In the genomic region with DNA sequence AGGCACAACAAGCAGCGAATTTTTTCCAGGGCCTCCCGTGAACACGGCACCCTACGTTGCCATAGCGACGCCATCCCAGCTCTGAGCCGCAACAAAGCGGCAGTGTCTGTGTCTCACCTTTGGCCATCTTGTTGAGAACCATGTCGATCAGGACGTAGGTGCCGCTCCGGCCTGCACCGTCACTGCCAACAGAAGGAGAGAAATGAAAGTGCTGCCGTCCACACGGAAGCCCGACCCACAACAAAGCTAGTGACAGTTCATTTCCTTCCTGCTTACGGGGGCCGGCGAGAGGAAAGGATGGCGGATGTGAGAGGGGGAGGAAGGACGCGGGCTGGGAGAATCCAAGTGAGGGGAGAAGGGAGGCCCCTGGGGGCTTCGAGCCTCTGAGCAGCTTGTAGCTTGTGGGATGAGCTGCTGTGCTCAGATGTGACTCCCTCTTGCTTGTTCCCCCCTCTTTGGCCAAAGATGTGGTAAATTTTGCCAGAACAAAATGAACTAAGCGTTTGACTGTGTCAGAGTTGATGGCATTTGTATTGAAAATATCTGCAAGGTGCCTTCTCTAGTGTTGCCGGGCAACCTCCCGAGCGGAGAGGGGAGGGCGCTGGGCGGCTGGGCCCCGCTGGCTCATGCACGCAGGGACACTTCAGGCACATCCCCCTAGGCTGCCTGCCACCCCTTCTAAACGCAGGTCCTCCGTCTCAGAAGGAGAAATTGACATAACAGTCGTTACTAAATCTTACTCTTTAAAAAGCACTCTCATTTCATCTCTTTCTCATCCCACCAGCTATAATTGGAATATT, we compare ENCODE assay signal across 8 cellular contexts.
A peak's percentile ranks its signal among the peaks of the same experiment; 100 is the strongest.
DNase-seq lines count a peak whose midpoint lies in the region; ATAC-seq and TF ChIP-seq lines count a peak whose summit lies in the region.

No MANE protein-coding gene starts in this region.

- peak overlapping the region; percentile 29 for H3K4me3 ChIP-seq in A673 (ENCODE audit: low read depth, low read length, poor library complexity, severe bottlenecking)
- H3K4me3 ChIP-seq in endocrine pancreas (ENCODE audit: control insufficient read depth, insufficient read depth, low read length): peak overlapping the region; percentile 45
- no peak overlapping the region for H3K4me3 ChIP-seq in Caco-2 (ENCODE audit: low read depth, low read length)

- H3K27me3 ChIP-seq in A673 (replicated peaks; ENCODE audit: insufficient read depth, low read depth, low read length, poor library complexity) (no peaks in the 10 kb centered on the region), endocrine pancreas (ENCODE audit: control insufficient read depth, insufficient read depth, low read length) (no peaks in the 10 kb centered on the region), Caco-2 (replicated peaks; ENCODE audit: control insufficient read depth, insufficient read depth, low read length) (no peaks in the 10 kb centered on the region)

- H3K36me3 Mint-ChIP-seq in activated CD8-positive, alpha-beta T cell treated with anti-CD3 and anti-CD28 coated beads, Interleukin-2, amount 10 ng/mL, durations not matched to agents 7 days and 5 days (ENCODE audit: low read depth): peaks cover 14% of the 10 kb centered on the region
- no peaks in the 10 kb centered on the region for H3K36me3 Mint-ChIP-seq in Caco-2 (ENCODE audit: insufficient read depth, unreplicated experiment)

- BruUV-seq in A673 (replicated peaks; lab: Mats Ljungman, UMichigan): no TSS peak
- BruUV-seq in Caco-2 (replicated peaks; lab: Mats Ljungman, UMichigan): no TSS peak

- H3K36me3 ChIP-seq in A673 (ENCODE audit: insufficient read depth, low read length, poor library complexity, severe bottlenecking): no peaks in the 10 kb centered on the region
- no peaks in the 10 kb centered on the region for H3K36me3 ChIP-seq in endocrine pancreas (ENCODE audit: control insufficient read depth, insufficient read depth, low read length)
- no peaks in the 10 kb centered on the region for H3K36me3 ChIP-seq in Caco-2 (ENCODE audit: control insufficient read depth, insufficient read depth, low read length)

- TF ChIP-seq CTCF in A673 (conservative IDR thresholded peaks at IDR 0.05; ENCODE audit: low read depth, low read length) (no peak), Caco-2 (IDR thresholded peaks at IDR 0.05; ENCODE audit: insufficient read depth in 1 of 2, low read depth in 1 of 2, low read length in 1 of 2, severe bottlenecking in 1 of 2, unreplicated experiment in 1 of 2) (no peak)

- POLR2A ChIA-PET in A673 (lab: Charles Lee; ENCODE audit: low non-redundant PET) (no interaction called here), Caco-2 (lab: Charles Lee) (no interaction called here)
- POLR2A ChIA-PET in activated CD8-positive, alpha-beta T cell treated with anti-CD3 and anti-CD28 coated beads, Interleukin-2, amount 10 ng/mL, durations not matched to agents 7 days and 5 days (lab: Charles Lee): no interaction called here

- peaks cover 6% of the 10 kb centered on the region for H3K27me3 Mint-ChIP-seq in activated CD8-positive, alpha-beta T cell treated with anti-CD3 and anti-CD28 coated beads, Interleukin-2, amount 10 ng/mL, durations not matched to agents 7 days and 5 days (ENCODE audit: low read depth)
- peaks cover 9% of the 10 kb centered on the region for H3K27me3 Mint-ChIP-seq in Caco-2 (ENCODE audit: insufficient read depth, unreplicated experiment)

- intact Hi-C loops in A673 (cut with micrococcal nuclease; ENCODE audit: unreplicated experiment) (no loop called here), Caco-2 (cut with micrococcal nuclease; ENCODE audit: unreplicated experiment) (no loop called here)

- DNase-seq in A673 (ENCODE audit: low spot score): peak; percentile 9
- peak; percentile 68 for DNase-seq in M059J (ENCODE audit: low read depth)
- DNase-seq in activated CD8-positive, alpha-beta T cell treated with anti-CD3 and anti-CD28 coated beads, Interleukin-2, amount 10 ng/mL, durations not matched to agents 7 days and 5 days: peak; percentile 80
- peak; percentile 51 for DNase-seq in mucosa of gallbladder (ENCODE audit: low spot score)
- peak; percentile 17 to 47 for DNase-seq in stimulated activated CD8-positive, alpha-beta memory T cell treated with anti-CD3 and anti-CD28 coated beads, Interleukin-2, amount 100 ng/mL, for 1 hour (ENCODE audit: low read depth in 2 of 2)
- no peak for DNase-seq in Caco-2

- H3K9ac ChIP-seq in endocrine pancreas (ENCODE audit: control insufficient read depth, insufficient read depth, low read length): peak overlapping the region; percentile 58

- peak overlapping the region; percentile 94 for H3K27ac Mint-ChIP-seq in activated CD8-positive, alpha-beta T cell treated with anti-CD3 and anti-CD28 coated beads, Interleukin-2, amount 10 ng/mL, durations not matched to agents 7 days and 5 days
- no peak overlapping the region for H3K27ac Mint-ChIP-seq in Caco-2 (ENCODE audit: unreplicated experiment)

- peak overlapping the region; percentile 87 for H3K4me3 Mint-ChIP-seq in activated CD8-positive, alpha-beta T cell treated with anti-CD3 and anti-CD28 coated beads, Interleukin-2, amount 10 ng/mL, durations not matched to agents 7 days and 5 days
- no peak overlapping the region for H3K4me3 Mint-ChIP-seq in Caco-2 (ENCODE audit: unreplicated experiment)

- H3K9me3 Mint-ChIP-seq in activated CD8-positive, alpha-beta T cell treated with anti-CD3 and anti-CD28 coated beads, Interleukin-2, amount 10 ng/mL, durations not matched to agents 7 days and 5 days (ENCODE audit: insufficient read depth): no peaks in the 10 kb centered on the region
- no peaks in the 10 kb centered on the region for H3K9me3 Mint-ChIP-seq in Caco-2 (ENCODE audit: unreplicated experiment)

- CTCF ChIA-PET in A673 (lab: Charles Lee) (no interaction called here), Caco-2 (lab: Charles Lee) (no interaction called here)
- CTCF ChIA-PET in activated CD8-positive, alpha-beta T cell treated with anti-CD3 and anti-CD28 coated beads, Interleukin-2, amount 10 ng/mL, durations not matched to agents 7 days and 5 days (lab: Charles Lee): interaction anchor here (1.6 kb wide), 1 partner anchor 136 kb away, joined by 4 read pairs; no protein-coding TSS in a partner anchor

- H3K4me1 ChIP-seq in A673 (ENCODE audit: insufficient read depth, low read length, poor library complexity, severe bottlenecking) (no peaks in the 10 kb centered on the region), endocrine pancreas (ENCODE audit: control insufficient read depth, insufficient read depth, low read length) (no peaks in the 10 kb centered on the region), Caco-2 (no peaks in the 10 kb centered on the region)

- H3K9me3 ChIP-seq in A673 (ENCODE audit: low read depth, low read length, poor library complexity, severe bottlenecking): no peaks in the 10 kb centered on the region
- H3K9me3 ChIP-seq in endocrine pancreas (ENCODE audit: control insufficient read depth, low read length): no peaks in the 10 kb centered on the region
- H3K9me3 ChIP-seq in Caco-2: no peaks in the 10 kb centered on the region

- H3K27ac ChIP-seq in A673 (ENCODE audit: low read depth, low read length, poor library complexity, severe bottlenecking): no peak overlapping the region

- peaks cover 61% of the 10 kb centered on the region for H3K4me1 Mint-ChIP-seq in activated CD8-positive, alpha-beta T cell treated with anti-CD3 and anti-CD28 coated beads, Interleukin-2, amount 10 ng/mL, durations not matched to agents 7 days and 5 days (ENCODE audit: low read depth)
- H3K4me1 Mint-ChIP-seq in Caco-2 (ENCODE audit: low read depth, unreplicated experiment): no peaks in the 10 kb centered on the region

- ATAC-seq in GM21381 (IDR thresholded peaks at IDR 0.05; ENCODE audit: unreplicated experiment): peak; percentile 91
- ATAC-seq in activated CD8-positive, alpha-beta T cell treated with anti-CD3 and anti-CD28 coated beads, Interleukin-2, amount 10 ng/mL, durations not matched to agents 7 days and 5 days: peak; percentile 88

Comparison
In these comparisons a context has a peak if more than half of its experiments do, and no peak if none do; other contexts are left out.
1. DNase-seq: peak in A673 (single experiment), M059J (single experiment), activated CD8-positive, alpha-beta T cell treated with anti-CD3 and anti-CD28 coated beads, Interleukin-2, amount 10 ng/mL, durations not matched to agents 7 days and 5 days (single experiment), mucosa of gallbladder (single experiment) and stimulated activated CD8-positive, alpha-beta memory T cell treated with anti-CD3 and anti-CD28 coated beads, Interleukin-2, amount 100 ng/mL, for 1 hour (2 of 2); none in Caco-2 (0 of 2).